ENCODE assay signal across 14 cellular contexts in the genomic region with DNA sequence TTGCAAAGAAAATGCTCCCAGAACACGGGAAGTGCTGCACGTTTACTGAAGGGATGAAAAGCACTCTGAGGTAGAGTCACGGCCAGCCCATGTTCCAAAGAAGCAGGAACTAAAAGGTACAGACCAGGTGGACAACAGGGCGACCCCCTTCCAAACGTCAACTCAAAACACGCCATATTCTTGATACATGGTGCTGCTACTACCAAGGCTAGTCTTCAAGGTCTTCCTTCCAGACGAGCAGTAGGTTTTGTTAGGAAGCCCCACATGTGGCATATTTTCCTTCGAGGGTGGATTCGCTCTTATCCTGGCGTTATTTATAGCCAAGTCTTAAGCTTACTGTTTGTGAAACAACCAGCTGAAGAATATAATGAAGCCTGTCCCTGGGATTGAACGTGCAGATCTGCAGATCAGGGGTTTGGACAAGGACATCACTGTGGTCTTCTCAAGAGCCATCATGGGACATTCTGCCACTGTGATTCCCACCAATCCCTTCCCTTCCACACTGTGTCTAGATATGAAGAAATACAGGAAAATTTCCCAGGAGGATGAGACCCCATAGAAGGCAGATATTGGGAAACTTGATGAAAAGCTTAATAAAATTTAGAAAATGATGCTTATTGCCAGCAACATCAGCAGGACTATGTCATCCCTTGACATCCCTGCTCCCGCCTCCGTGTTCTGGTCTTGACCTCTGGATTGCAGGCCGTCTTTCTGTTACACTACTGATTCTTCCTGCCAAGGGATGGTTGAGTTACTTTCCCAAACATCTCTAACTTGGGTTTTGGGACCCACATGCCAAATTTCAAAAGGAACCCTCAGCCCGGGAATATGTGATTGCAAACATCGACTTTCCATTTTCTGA.
"Had no signal": no experiment of that assay in that cellular context is flagged by ENCODE, and none has a peak within 500 bp of the region (broad histone marks: within the 10 kb centered on the region; RNA-seq: fewer than 3 reads in every experiment).

No MANE protein-coding gene starts in this region.

- DNase-seq: activated effector memory CD4-positive, alpha-beta T cell treated with Interleukin-2 at 50 U/mL for 16 hours; activated T-cell treated with anti-CD3 and anti-CD28 coated beads, Interleukin-2, amount 50 U/mL, for 1 hour; brain microvascular endothelial cell; mesenchymal stem cell; SHP77 treated with DMSO at 0.1 percent for 48 hours; stimulated activated CD4-positive, alpha-beta T cell treated with anti-CD3 and anti-CD28 coated beads, Interleukin-12 subunit alpha, Interleukin-12 subunit beta, amount 100 ng/mL, for 4 hours; stimulated activated CD4-positive, alpha-beta T cell treated with anti-CD3 and anti-CD28 coated beads, Interleukin-2, amount 100 ng/mL, for 48 hours; stimulated activated CD8-positive, alpha-beta memory T cell treated with anti-CD3 and anti-CD28 coated beads, Interleukin-4, amount 100 ng/mL, for 48 hours; stimulated activated naive CD8-positive, alpha-beta T cell treated with anti-CD3 and anti-CD28 coated beads, Interleukin-15, Interleukin-2, amounts not matched to agents 100 U/mL and 50 U/mL, for 24 hours; T-helper 2 cell had no signal

- H3K27ac ChIP-seq: brain microvascular endothelial cell, hepatocyte, parathyroid adenoma, suprapubic skin had no signal

- ATAC-seq: activated naive CD4-positive, alpha-beta T cell treated with anti-CD3 and anti-CD28 coated beads, Interleukin-2, amount 50 U/mL, for 72 hours; stimulated activated naive CD8-positive, alpha-beta T cell treated with anti-CD3 and anti-CD28 coated beads, Interleukin-15, Interleukin-2, amounts not matched to agents 100 U/mL and 50 U/mL, for 24 hours had no signal

- H3K36me3 ChIP-seq: brain microvascular endothelial cell, suprapubic skin had no signal

- H3K4me1 ChIP-seq: parathyroid adenoma had no signal

- H3K4me3 ChIP-seq: hepatocyte, suprapubic skin had no signal

- H3K27me3 ChIP-seq: brain microvascular endothelial cell, hepatocyte, suprapubic skin had no signal
